Comparison of ENCODE assay signal across 9 cellular contexts in genomic region chr1:13807213-13807612, GRCh38.
A peak's percentile ranks its signal among the peaks of the same experiment; 100 is the strongest.
DNase-seq lines count a peak whose midpoint lies in the region; ATAC-seq, FAIRE-seq and TF ChIP-seq lines count a peak whose summit lies in the region.
"Had no signal": no experiment of that assay in that cellular context is flagged by ENCODE, and none has a peak within 500 bp of the region (broad histone marks: within the 10 kb centered on the region; RNA-seq: fewer than 3 reads in every experiment).

No MANE protein-coding gene starts in this region.

- FAIRE-seq in kidney (lab: Jason Lieb, UNC) (no peak), urothelium cell line (lab: Jason Lieb, UNC) (no peak)

- no peaks in the 10 kb centered on the region for H3K9me3 ChIP-seq in WERI-Rb-1 (ENCODE audit: severe bottlenecking)
- no peaks in the 10 kb centered on the region for H3K9me3 ChIP-seq in kidney (ENCODE audit: control insufficient read depth in 1 of 2, low read length in 2 of 2)

- H3K36me3 Mint-ChIP-seq in GM23338 (ENCODE audit: low read depth): no peaks in the 10 kb centered on the region; the same call in 1 of the 3 replicates

- CTCF ChIA-PET in BJ (lab: Yijun Ruan, JAX): interaction anchor here (0.8 kb wide), 1 partner anchor 58 kb away, joined by 3 read pairs; no protein-coding TSS in a partner anchor

- H3K9ac ChIP-seq in kidney (ENCODE audit: low read length in 2 of 2): no peak overlapping the region

- peaks cover 11% of the 10 kb centered on the region for H3K27me3 Mint-ChIP-seq in GM23338 (ENCODE audit: insufficient read depth, low read depth, poor library complexity)

- H3K4me3 ChIP-seq in BJ (ENCODE audit: low read depth, low read length): no peak overlapping the region
- no peak overlapping the region for H3K4me3 ChIP-seq in GM23338
- no peak overlapping the region for H3K4me3 ChIP-seq in WERI-Rb-1 (ENCODE audit: low read depth, low read length)
- H3K4me3 ChIP-seq in kidney (ENCODE audit: low read length in 2 of 2): no peak overlapping the region

- no peak overlapping the region for H2AFZ ChIP-seq in GM23338

- TF ChIP-seq CTCF in BJ (IDR thresholded peaks at IDR 0.05; ENCODE audit: insufficient read depth, low read depth, low read length) (peak; percentile 50), GM23338 (conservative IDR thresholded peaks at IDR 0.05; ENCODE audit: low read depth in 2 of 2) (peak; percentile 70 to 76), WERI-Rb-1 (IDR thresholded peaks at IDR 0.05; ENCODE audit: low read depth, low read length) (peak; percentile 67), kidney (IDR thresholded peaks at IDR 0.05; ENCODE audit: borderline replicate concordance, extremely low read depth, insufficient read depth) (peak; percentile 26)

- H3K4me3 Mint-ChIP-seq in GM23338: no peak overlapping the region

- H3K36me3 ChIP-seq in BJ (ENCODE audit: control insufficient read depth, insufficient read depth, low read length) (no peaks in the 10 kb centered on the region; the same call in 1 of the 2 replicates), GM23338 (ENCODE audit: insufficient read depth) (no peaks in the 10 kb centered on the region), WERI-Rb-1 (no peaks in the 10 kb centered on the region; the same call in 1 of the 2 replicates), kidney (ENCODE audit: control insufficient read depth in 1 of 2, insufficient read depth in 2 of 2, low read length in 2 of 2) (no peaks in the 10 kb centered on the region)

- no peaks in the 10 kb centered on the region for H3K79me2 ChIP-seq in GM23338 (replicated peaks; ENCODE audit: insufficient read depth)

- H3K27ac Mint-ChIP-seq in GM23338: no peak overlapping the region

- peak; percentile 80 for ATAC-seq in GM23338
- ATAC-seq: left ventricle myocardium superior had no signal

- intact Hi-C loops in kidney (cut with DNase I): no loop called here

- POLR2A ChIA-PET in BJ (lab: Charles Lee): no interaction called here

- H4K20me1 ChIP-seq in GM23338 (replicated peaks; ENCODE audit: insufficient read depth): no peaks in the 10 kb centered on the region; the same call in 1 of the 2 replicates

- no peaks in the 10 kb centered on the region for H3K4me1 ChIP-seq in GM23338 (ENCODE audit: insufficient read depth)
- H3K4me1 ChIP-seq in kidney (ENCODE audit: control insufficient read depth in 1 of 2, insufficient read depth in 1 of 2, low read depth in 1 of 2, low read length in 2 of 2): no peaks in the 10 kb centered on the region

- DNase-seq in BJ (ENCODE audit: low read depth) (no peak), GM23338 (ENCODE audit: low spot score) (peak; percentile 82), WERI-Rb-1 (peak; percentile 71), kidney (no peak), urothelium cell line (ENCODE audit: low spot score) (no peak), NCI-H146 treated with DMSO at 0.1 percent for 48 hours (lab: John Stamatoyannopoulos, UW; ENCODE audit: unreplicated experiment) (no peak), NCI-H1417 (lab: John Stamatoyannopoulos, UW) (no peak)
- no peak for DNase-seq in stimulated activated CD4-positive, alpha-beta T cell treated with anti-CD3 and anti-CD28 coated beads, Interleukin-1b, Interleukin-23, amount 100 ng/mL, for 48 hours
- DNase-seq: left ventricle myocardium superior had no signal

- no peaks in the 10 kb centered on the region for H3F3A ChIP-seq in GM23338 (replicated peaks; ENCODE audit: low read depth)

- H3K27me3 ChIP-seq in BJ (ENCODE audit: control insufficient read depth, insufficient read depth, low read length): no peaks in the 10 kb centered on the region
- H3K27me3 ChIP-seq in GM23338 (ENCODE audit: insufficient read depth): no peaks in the 10 kb centered on the region
- no peaks in the 10 kb centered on the region for H3K27me3 ChIP-seq in WERI-Rb-1 (ENCODE audit: insufficient read depth, low read depth, severe bottlenecking)

- peaks cover 4% of the 10 kb centered on the region; the same call in 2 of the 3 replicates for H3K9me3 Mint-ChIP-seq in GM23338

- no peaks in the 10 kb centered on the region for H3K9me2 ChIP-seq in GM23338 (ENCODE audit: insufficient read depth)

- H3K4me1 Mint-ChIP-seq in GM23338: peaks cover 7% of the 10 kb centered on the region; the same call in 2 of the 3 replicates

- no peak overlapping the region for H3K4me2 ChIP-seq in GM23338

- H3K27ac ChIP-seq in GM23338 (ENCODE audit: low read depth) (no peak overlapping the region), WERI-Rb-1 (no peak overlapping the region), kidney (ENCODE audit: low read depth in 2 of 2, low read length in 2 of 2) (no peak overlapping the region)

TF ChIP-seq in GM23338, 12 proteins besides CTCF, POLR2A, EP300 and RAD21 (continues in another document):
- TF ChIP-seq JUNB (IDR thresholded peaks at IDR 0.05; ENCODE audit: unreplicated experiment) (no peak), STAT1 (IDR thresholded peaks at IDR 0.05; ENCODE audit: unreplicated experiment) (no peak), CREB1 (CRISPR knock-in tag; IDR thresholded peaks at IDR 0.05; ENCODE audit: low read depth) (no peak), REST (IDR thresholded peaks at IDR 0.05; ENCODE audit: unreplicated experiment) (no peak), POLR2AphosphoS5 (IDR thresholded peaks at IDR 0.05; ENCODE audit: low read depth) (no peak), ZNF114 (CRISPR knock-in tag; IDR thresholded peaks at IDR 0.05) (no peak), EZH2 (IDR thresholded peaks at IDR 0.05; ENCODE audit: low read depth, unreplicated experiment) (no peak), NANOG (IDR thresholded peaks at IDR 0.05; ENCODE audit: borderline replicate concordance) (no peak)

Comparison
In these comparisons a context has a peak if more than half of its experiments do, and no peak if none do; other contexts are left out.
1. DNase-seq: peak in GM23338 (single experiment) and WERI-Rb-1 (single experiment); none in BJ (single experiment), kidney (single experiment), urothelium cell line (single experiment), stimulated activated CD4-positive, alpha-beta T cell treated with anti-CD3 and anti-CD28 coated beads, Interleukin-1b, Interleukin-23, amount 100 ng/mL, for 48 hours (single experiment), NCI-H146 treated with DMSO at 0.1 percent for 48 hours (single experiment) and NCI-H1417 (0 of 3).
2. Peak in every context shown above with its lines, with median percentiles within 50 percentile points of each other: CTCF ChIP-seq.